Comparison of ENCODE assay signal across 18 cellular contexts in genomic region chr2:127573298-127573697, GRCh38. TPM values are rescaled to one million over a fixed set of nuclear protein-coding genes. Genes with fewer than 3 reads are reported as not detected.
DNase-seq lines count a peak whose midpoint lies in the region; ATAC-seq lines count a peak whose summit lies in the region.
"Had no signal": no experiment of that assay in that cellular context is flagged by ENCODE, and none has a peak within 500 bp of the region (broad histone marks: within the 10 kb centered on the region; RNA-seq: fewer than 3 reads in every experiment).

No MANE protein-coding gene starts in this region.

- no peaks in the 10 kb centered on the region for H3K36me3 ChIP-seq in mesenchymal stem cell (ENCODE audit: control insufficient read depth in 1 of 2, insufficient read depth in 2 of 2, low read depth in 1 of 2, low read length in 2 of 2)
- H3K36me3 ChIP-seq: BLaER1 treated with 17β-estradiol and CSF1 and Interleukin-3, amounts not matched to agents 10 nM and 100 nM had no signal

- H3K79me1 ChIP-seq in mesenchymal stem cell (replicated peaks; ENCODE audit: low read length, poor library complexity, severe bottlenecking), result no peaks in the 10 kb centered on the region

- no peak overlapping the region for H3K23ac ChIP-seq in mesenchymal stem cell (ENCODE audit: low read length in 2 of 2)

- peak overlapping the region; percentile 5 for H4K8ac ChIP-seq in mesenchymal stem cell (ENCODE audit: low read length)

- no peak overlapping the region for H3K27ac ChIP-seq in mesenchymal stem cell (ENCODE audit: low read length, poor library complexity, severe bottlenecking)
- H3K27ac ChIP-seq: BLaER1 treated with 17β-estradiol and CSF1 and Interleukin-3, amounts not matched to agents 10 nM and 100 nM had no signal

- H3K14ac ChIP-seq in mesenchymal stem cell (ENCODE audit: low read length in 2 of 2), result no peak overlapping the region

- H3K27me3 ChIP-seq in mesenchymal stem cell (ENCODE audit: control insufficient read depth in 1 of 2, insufficient read depth in 1 of 2, low read length in 2 of 2), result peaks cover 6% of the 10 kb centered on the region in 2 experiments
- H3K27me3 ChIP-seq: BLaER1 treated with 17β-estradiol and CSF1 and Interleukin-3, amounts not matched to agents 10 nM and 100 nM had no signal

- no peak overlapping the region for H2AK5ac ChIP-seq in mesenchymal stem cell (ENCODE audit: low read length, severe bottlenecking)

- peaks cover 6% of the 10 kb centered on the region for H3K4me1 ChIP-seq in mesenchymal stem cell (ENCODE audit: control insufficient read depth, insufficient read depth, low read depth, low read length)

- no peaks in the 10 kb centered on the region for H3K9me3 ChIP-seq in mesenchymal stem cell (ENCODE audit: control insufficient read depth, low read length)
- H3K9me3 ChIP-seq: BLaER1 treated with 17β-estradiol and CSF1 and Interleukin-3, amounts not matched to agents 10 nM and 100 nM had no signal

- H2BK15ac ChIP-seq in mesenchymal stem cell (ENCODE audit: low read depth, poor library complexity, severe bottlenecking), result no peak overlapping the region

- no peak overlapping the region for H3K4me3 ChIP-seq in mesenchymal stem cell (ENCODE audit: insufficient read depth in 1 of 2, low read depth in 1 of 2, low read length in 2 of 2)
- H3K4me3 ChIP-seq: BLaER1 treated with 17β-estradiol and CSF1 and Interleukin-3, amounts not matched to agents 10 nM and 100 nM had no signal

- no peak overlapping the region for H3K18ac ChIP-seq in mesenchymal stem cell (ENCODE audit: low read depth in 1 of 2, low read length in 2 of 2)

- no peak overlapping the region for H2AFZ ChIP-seq in mesenchymal stem cell (ENCODE audit: low read depth, low read length)

- DNase-seq in cardiac septum (ENCODE audit: low spot score) (peak; percentile 33), Right ventricle myocardium inferior (ENCODE audit: missing footprints) (no peak), mesenchymal stem cell (no peak), mucosa of gallbladder (ENCODE audit: low spot score) (no peak)
- peak; percentile 10 for DNase-seq in stimulated activated CD8-positive, alpha-beta memory T cell treated with anti-CD3 and anti-CD28 coated beads, Interleukin-4, amount 100 ng/mL, for 48 hours
- DNase-seq in activated CD4-positive, alpha-beta T cell treated with anti-CD3 and anti-CD28 coated beads for 48 hours, result no peak
- DNase-seq: Calu3, DMS53, MM.1S, NCI-H1105, NCI-H1694, NCI-H510A treated with DMSO at 0.1 percent for 48 hours, NCI-H774, OCI-M1, SHP77 treated with DMSO at 0.1 percent for 48 hours had no signal

- H3K4ac ChIP-seq in mesenchymal stem cell (ENCODE audit: low read depth in 1 of 2, low read length in 2 of 2), result no peak overlapping the region

- H2BK12ac ChIP-seq in mesenchymal stem cell (ENCODE audit: low read length in 2 of 2), result no peak overlapping the region

- ATAC-seq in Right ventricle myocardium inferior (no peak), GM18870 (IDR thresholded peaks at IDR 0.05; ENCODE audit: unreplicated experiment) (no peak)
- ATAC-seq: CD8-positive, alpha-beta T cell had no signal

- no peak overlapping the region for H3K9ac ChIP-seq in mesenchymal stem cell (ENCODE audit: low read length)
- H3K9ac ChIP-seq: BLaER1 treated with 17β-estradiol and CSF1 and Interleukin-3, amounts not matched to agents 10 nM and 100 nM had no signal

- H4K91ac ChIP-seq in mesenchymal stem cell (ENCODE audit: low read length), result no peak overlapping the region

- WGBS in mesenchymal stem cell, result 90% methylated on average over 6 of the region's 6 CpGs

- no peak overlapping the region for H2BK120ac ChIP-seq in mesenchymal stem cell (ENCODE audit: low read depth, low read length)

- H2BK5ac ChIP-seq in mesenchymal stem cell (ENCODE audit: low read depth, low read length, poor library complexity, severe bottlenecking), result no peak overlapping the region

- intact Hi-C loops in cardiac septum (cut with DNase I) (no loop called here), Right ventricle myocardium inferior (cut with DNase I) (no loop called here)

- H3K4me2 ChIP-seq in mesenchymal stem cell (ENCODE audit: low read length, poor library complexity, severe bottlenecking), result no peak overlapping the region

RNA-seq across cellular contexts. Expression of gene MYO7B, which starts 37.8 kb away (rescaled TPM):
- total RNA-seq in cardiac septum, result 0.78 TPM
- 0.46 TPM for total RNA-seq in Right ventricle myocardium inferior
- polyA plus RNA-seq in mesenchymal stem cell (2013, experiment 1 of 2), result not detected
- polyA plus RNA-seq in mesenchymal stem cell (2013, experiment 2 of 2), result 0.01 TPM
- 125 TPM for total RNA-seq in mucosa of gallbladder

RNA-seq across cellular contexts. Expression of gene IWS1, which starts 47.0 kb away (rescaled TPM):
- 40.7 TPM for total RNA-seq in cardiac septum
- total RNA-seq in Right ventricle myocardium inferior, result 53.0 TPM
- polyA plus RNA-seq in mesenchymal stem cell (2013, experiment 1 of 2), result 32.8 TPM
- 31.3 TPM for polyA plus RNA-seq in mesenchymal stem cell (2013, experiment 2 of 2)
- 37.7 TPM for total RNA-seq in mucosa of gallbladder

Comparison
In these comparisons a context has a peak if more than half of its experiments do, and no peak if none do; other contexts are left out.
1. DNase-seq: peak in cardiac septum (single experiment) and stimulated activated CD8-positive, alpha-beta memory T cell treated with anti-CD3 and anti-CD28 coated beads, Interleukin-4, amount 100 ng/mL, for 48 hours (single experiment); none in Right ventricle myocardium inferior (single experiment), mesenchymal stem cell (single experiment), mucosa of gallbladder (single experiment) and activated CD4-positive, alpha-beta T cell treated with anti-CD3 and anti-CD28 coated beads for 48 hours (single experiment).
2. RNA of gene MYO7B, which starts 37.8 kb away (total RNA-seq): 125 TPM in mucosa of gallbladder (single experiment); 0.78 TPM in cardiac septum (single experiment) and 0.46 TPM in Right ventricle myocardium inferior (single experiment); every median in the first group is over 10 times any median in the second.